Comparison of ENCODE assay signal across 8 cellular contexts in the genomic region with DNA sequence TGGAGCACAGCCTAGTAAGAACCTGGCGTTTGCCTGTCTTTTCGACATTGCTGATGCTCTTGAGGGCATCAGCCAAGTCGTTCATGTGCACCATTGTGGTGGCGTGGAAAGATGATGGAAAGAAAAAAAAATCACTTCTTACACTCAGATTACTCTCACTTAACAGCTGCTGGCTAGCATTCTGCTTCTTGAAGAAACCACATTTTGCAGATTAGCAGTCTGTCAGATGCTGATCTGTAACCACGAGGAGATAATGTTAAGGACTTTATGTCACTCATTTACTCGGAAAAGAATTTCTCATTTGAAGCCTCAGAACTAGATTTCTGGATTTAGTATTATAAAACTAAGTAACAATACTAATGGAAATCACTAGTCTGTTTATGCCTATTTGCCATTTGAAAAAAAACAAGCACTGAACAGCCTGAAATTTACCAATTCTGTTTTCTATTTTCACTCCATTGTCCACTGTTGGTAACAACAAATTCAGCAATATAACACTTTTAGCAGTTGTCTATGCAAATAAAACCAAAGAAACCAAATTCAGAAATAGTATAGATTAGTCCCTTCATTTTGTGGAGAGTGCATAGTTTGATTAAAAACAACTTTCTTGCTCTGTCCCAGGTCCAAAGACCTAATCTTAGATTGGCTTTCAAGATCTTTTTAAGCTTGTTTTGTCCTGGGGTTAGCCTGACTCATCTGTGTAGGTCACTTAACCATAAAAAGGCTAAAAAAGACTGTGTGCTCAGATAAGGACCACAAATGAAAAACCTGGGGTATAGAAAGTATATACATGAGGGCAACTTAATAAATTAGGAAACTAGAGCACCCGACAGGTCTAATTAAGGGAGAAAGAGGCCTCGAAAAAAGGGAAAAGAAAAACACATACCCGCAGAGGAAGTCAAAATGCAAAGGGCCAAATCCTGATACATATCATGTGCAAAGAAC.
DNase-seq lines count a peak whose midpoint lies in the region; ATAC-seq and TF ChIP-seq lines count a peak whose summit lies in the region.

No MANE protein-coding gene starts in this region.

- ATAC-seq in GM18873 (IDR thresholded peaks at IDR 0.05; ENCODE audit: low FRiP score, unreplicated experiment) (peak; percentile 88), HG02759 (IDR thresholded peaks at IDR 0.05; ENCODE audit: unreplicated experiment) (peak; percentile 81), Right ventricle myocardium superior (ENCODE audit: poor library complexity) (no peak)

- H3K4me1 ChIP-seq in osteoblast (ENCODE audit: insufficient read depth, low read length) = peaks cover 29% of the 10 kb centered on the region

- intact Hi-C loops in Right ventricle myocardium superior (cut with DNase I) = no loop called here

- no peaks in the 10 kb centered on the region for H3K27me3 Mint-ChIP-seq in progenitor cell of endocrine pancreas

- DNase-seq in OCI-M1 (lab: John Stamatoyannopoulos, UW) (peak; percentile 82), progenitor cell of endocrine pancreas (ENCODE audit: low spot score, unreplicated experiment) (no peak), osteoblast (ENCODE audit: insufficient read length, low spot score, missing footprints) (no peak), Right ventricle myocardium superior (no peak), DMS153 treated with DMSO at 0.1 percent for 48 hours (lab: John Stamatoyannopoulos, UW; ENCODE audit: unreplicated experiment) (no peak)
- no peak for DNase-seq in stimulated activated CD4-positive, alpha-beta T cell treated with anti-CD3 and anti-CD28 coated beads, Interleukin-12 subunit alpha, Interleukin-12 subunit beta, amount 100 ng/mL, for 4 hours

- no peak overlapping the region for H3K4me3 Mint-ChIP-seq in progenitor cell of endocrine pancreas (ENCODE audit: low read depth)

- no peaks in the 10 kb centered on the region for H3K36me3 ChIP-seq in osteoblast (ENCODE audit: insufficient read depth, low read length)

- no peak overlapping the region for H3K27ac ChIP-seq in osteoblast (ENCODE audit: low read depth, low read length)

- peaks cover 6% of the 10 kb centered on the region for H3K4me1 Mint-ChIP-seq in progenitor cell of endocrine pancreas (ENCODE audit: low read depth)

- H3K36me3 Mint-ChIP-seq in progenitor cell of endocrine pancreas (ENCODE audit: insufficient read depth) = peaks cover 15% of the 10 kb centered on the region

- H3K4me2 ChIP-seq in osteoblast (ENCODE audit: insufficient read depth, low read length) = no peak overlapping the region

- H3K27ac Mint-ChIP-seq in progenitor cell of endocrine pancreas = peak overlapping the region; percentile 13

- TF ChIP-seq CTCF in progenitor cell of endocrine pancreas (IDR thresholded peaks at IDR 0.05; ENCODE audit: unreplicated experiment) = no peak
- TF ChIP-seq CTCF in osteoblast (IDR thresholded peaks at IDR 0.05; ENCODE audit: extremely low read depth, low read depth, low read length) = no peak

- peaks cover 19% of the 10 kb centered on the region for H4K20me1 ChIP-seq in osteoblast (ENCODE audit: insufficient read depth, low read length)

- H2AFZ ChIP-seq in osteoblast (ENCODE audit: low read length) = no peak overlapping the region

- H3K9me3 Mint-ChIP-seq in progenitor cell of endocrine pancreas (ENCODE audit: low read depth) = peaks cover 2% of the 10 kb centered on the region

- H3K4me3 ChIP-seq in osteoblast (ENCODE audit: insufficient read depth, low read length) = no peak overlapping the region

- peaks cover 28% of the 10 kb centered on the region for H3K79me2 ChIP-seq in osteoblast (ENCODE audit: insufficient read depth, low read length)

- no peaks in the 10 kb centered on the region for H3K9me3 ChIP-seq in osteoblast (ENCODE audit: low read depth, low read length)

- no peaks in the 10 kb centered on the region for H3K27me3 ChIP-seq in osteoblast (ENCODE audit: insufficient read depth, low read length)
